ENCODE assay signal across 9 cellular contexts in genomic region chr18:26771524-26771923, GRCh38.
DNase-seq lines count a peak whose midpoint lies in the region; ATAC-seq and TF ChIP-seq lines count a peak whose summit lies in the region.
"Had no signal": no experiment of that assay in that cellular context is flagged by ENCODE, and none has a peak within 500 bp of the region (broad histone marks: within the 10 kb centered on the region; RNA-seq: fewer than 3 reads in every experiment).

No MANE protein-coding gene starts in this region.

- H3K36me3 ChIP-seq in mammary epithelial cell (ENCODE audit: insufficient read depth, low read length), result no peaks in the 10 kb centered on the region
- no peaks in the 10 kb centered on the region for H3K36me3 ChIP-seq in lung (ENCODE audit: control insufficient read depth in 2 of 2, insufficient read depth in 2 of 2, low read length in 2 of 2)

- H2AFZ ChIP-seq in mammary epithelial cell (ENCODE audit: low read depth, low read length), result no peak overlapping the region

- H3K79me2 ChIP-seq in mammary epithelial cell (ENCODE audit: insufficient read depth, low read length), result no peaks in the 10 kb centered on the region

- H3K4me1 ChIP-seq in mammary epithelial cell (ENCODE audit: insufficient read depth, low read length), result no peaks in the 10 kb centered on the region
- H3K4me1 ChIP-seq in lung (ENCODE audit: control insufficient read depth in 2 of 2, insufficient read depth in 2 of 2, low read length in 2 of 2), result peaks cover 0 to 1% of the 10 kb centered on the region in 2 donors

- CTCF ChIA-PET in mammary epithelial cell (lab: Charles Lee; ENCODE audit: low non-redundant PET), result no interaction called here
- CTCF ChIA-PET in activated CD8-positive, alpha-beta memory T cell treated with anti-CD3 and anti-CD28 coated beads, Interleukin-2, amount 10 ng/mL, durations not matched to agents 7 days and 5 days (lab: Charles Lee), result no interaction called here

- intact Hi-C loops in mammary epithelial cell (cut with micrococcal nuclease), result loop anchor here (1.0 to 5.0 kb wide), 4 partner anchors 204 to 464 kb away; partner anchors contain the start of gene KCTD1

- H3K4me3 ChIP-seq in mammary epithelial cell (replicated peaks in 1 of 3; ENCODE audit: insufficient read depth in 1 of 3, low read depth in 2 of 3, low read length in 3 of 3) (no peak overlapping the region), lung (no peak overlapping the region)

- DNase-seq in GM10266 (ENCODE audit: extremely low spot score) (peak; percentile 10), HuH-7.5 (ENCODE audit: low spot score) (peak; percentile 7), mammary epithelial cell (no peak), lung (ENCODE audit: low spot score) (no peak), SHP77 (lab: John Stamatoyannopoulos, UW) (no peak)
- no peak for DNase-seq in activated CD8-positive, alpha-beta memory T cell treated with anti-CD3 and anti-CD28 coated beads, Interleukin-2, amount 10 ng/mL, durations not matched to agents 7 days and 5 days

- H3K27ac ChIP-seq in mammary epithelial cell (ENCODE audit: insufficient read depth, low read depth, low read length) (no peak overlapping the region), lung (ENCODE audit: low read depth in 1 of 2, low read length in 1 of 2) (no peak overlapping the region)

- no peak overlapping the region for H3K4me3 Mint-ChIP-seq in activated CD8-positive, alpha-beta memory T cell treated with anti-CD3 and anti-CD28 coated beads, Interleukin-2, amount 10 ng/mL, durations not matched to agents 7 days and 5 days
- H3K4me3 Mint-ChIP-seq: stimulated activated naive CD8-positive, alpha-beta T cell treated with anti-CD3 and anti-CD28 coated beads, Interleukin-15, Interleukin-2, amounts not matched to agents 100 ng/mL and 50 ng/mL, for 24 hours had no signal

- H3K4me1 Mint-ChIP-seq in activated CD8-positive, alpha-beta memory T cell treated with anti-CD3 and anti-CD28 coated beads, Interleukin-2, amount 10 ng/mL, durations not matched to agents 7 days and 5 days, result no peaks in the 10 kb centered on the region

- in situ Hi-C loops in mammary epithelial cell (cut with MboI; ENCODE audit: low sequenced_read_pairs in 2 of 2), result loop anchor here in 1 of 2 donors (25.0 kb wide), 1 partner anchor 459 kb away; no protein-coding TSS in a partner anchor

- BruUV-seq in mammary epithelial cell (replicated peaks; lab: Mats Ljungman, UMichigan), result no TSS peak

- H3K4me2 ChIP-seq in mammary epithelial cell (ENCODE audit: insufficient read depth, low read depth, low read length), result no peak overlapping the region

- no peak overlapping the region for H3K27ac Mint-ChIP-seq in activated CD8-positive, alpha-beta memory T cell treated with anti-CD3 and anti-CD28 coated beads, Interleukin-2, amount 10 ng/mL, durations not matched to agents 7 days and 5 days
- H3K27ac Mint-ChIP-seq: stimulated activated naive CD8-positive, alpha-beta T cell treated with anti-CD3 and anti-CD28 coated beads, Interleukin-15, Interleukin-2, amounts not matched to agents 100 ng/mL and 50 ng/mL, for 24 hours had no signal

- peak; percentile 53 for ATAC-seq in lung (ENCODE audit: insufficient read depth, low FRiP score)
- no peak for ATAC-seq in HG02840 (IDR thresholded peaks at IDR 0.05; ENCODE audit: low FRiP score, unreplicated experiment)
- no peak for ATAC-seq in GM21360 (IDR thresholded peaks at IDR 0.05; ENCODE audit: unreplicated experiment)
- ATAC-seq in activated CD8-positive, alpha-beta memory T cell treated with anti-CD3 and anti-CD28 coated beads, Interleukin-2, amount 10 ng/mL, durations not matched to agents 7 days and 5 days, result no peak

- H4K20me1 ChIP-seq in mammary epithelial cell (ENCODE audit: insufficient read depth, low read length), result no peaks in the 10 kb centered on the region

- H3K9ac ChIP-seq in mammary epithelial cell (ENCODE audit: insufficient read depth, low read length), result no peak overlapping the region

- TF ChIP-seq CTCF in GM10266 (IDR thresholded peaks at IDR 0.05; ENCODE audit: control insufficient read depth, insufficient read depth, low read depth, missing control alignments), result peak; percentile 19
- TF ChIP-seq CTCF in mammary epithelial cell (conservative IDR thresholded peaks at IDR 0.05 in 1 of 2, IDR thresholded peaks at IDR 0.05 in 1 of 2; ENCODE audit: extremely low read depth in 1 of 2, insufficient read depth in 1 of 2, low read depth in 1 of 2, low read length in 2 of 2), result peak; percentile 43 to 72
- no peak for TF ChIP-seq CTCF in lung (IDR thresholded peaks at IDR 0.05; ENCODE audit: control extremely low read depth, extremely low read depth)

- H3K27me3 Mint-ChIP-seq in activated CD8-positive, alpha-beta memory T cell treated with anti-CD3 and anti-CD28 coated beads, Interleukin-2, amount 10 ng/mL, durations not matched to agents 7 days and 5 days, result no peaks in the 10 kb centered on the region
- H3K27me3 Mint-ChIP-seq: stimulated activated naive CD8-positive, alpha-beta T cell treated with anti-CD3 and anti-CD28 coated beads, Interleukin-15, Interleukin-2, amounts not matched to agents 100 ng/mL and 50 ng/mL, for 24 hours had no signal

- H3K36me3 Mint-ChIP-seq in activated CD8-positive, alpha-beta memory T cell treated with anti-CD3 and anti-CD28 coated beads, Interleukin-2, amount 10 ng/mL, durations not matched to agents 7 days and 5 days, result no peaks in the 10 kb centered on the region

- peaks cover 2% of the 10 kb centered on the region for H3K9me3 Mint-ChIP-seq in activated CD8-positive, alpha-beta memory T cell treated with anti-CD3 and anti-CD28 coated beads, Interleukin-2, amount 10 ng/mL, durations not matched to agents 7 days and 5 days (ENCODE audit: low read depth)

- peaks cover 5% of the 10 kb centered on the region for H3K27me3 ChIP-seq in mammary epithelial cell (ENCODE audit: insufficient read depth, low read length)
- peaks cover 4% of the 10 kb centered on the region for H3K27me3 ChIP-seq in lung (ENCODE audit: control insufficient read depth, insufficient read depth)

- 0% methylated on average over 1 of the region's 1 CpG for WGBS in mammary epithelial cell (ENCODE audit: low coverage, missing lambda C conversion rate)
- 19 to 24% methylated on average over 1 of the region's 1 CpG for WGBS in lung, 2 donors

- H3K9me3 ChIP-seq in mammary epithelial cell (replicated peaks; ENCODE audit: insufficient read depth, low read length), result no peaks in the 10 kb centered on the region
- no peaks in the 10 kb centered on the region for H3K9me3 ChIP-seq in lung (ENCODE audit: control insufficient read depth in 2 of 2, insufficient read depth in 1 of 2, low read length in 1 of 2)

- dilution Hi-C loops in mammary epithelial cell (cut with HindIII; ENCODE audit: low sequenced_read_pairs), result no loop called here

Comparison
In these comparisons a context has a peak if more than half of its experiments do, and no peak if none do; other contexts are left out.
1. DNase-seq: peak in GM10266 (single experiment) and HuH-7.5 (single experiment); none in mammary epithelial cell (single experiment), lung (single experiment), SHP77 (0 of 2) and activated CD8-positive, alpha-beta memory T cell treated with anti-CD3 and anti-CD28 coated beads, Interleukin-2, amount 10 ng/mL, durations not matched to agents 7 days and 5 days (single experiment).